Comparison of ENCODE assay signal across 11 cellular contexts in genomic region chr6:150492941-150493340, GRCh38.
DNase-seq lines count a peak whose midpoint lies in the region; FAIRE-seq and TF ChIP-seq lines count a peak whose summit lies in the region.
"Had no signal": no experiment of that assay in that cellular context is flagged by ENCODE, and none has a peak within 500 bp of the region (broad histone marks: within the 10 kb centered on the region; RNA-seq: fewer than 3 reads in every experiment).

No MANE protein-coding gene starts in this region.

- TF ChIP-seq CTCF in bronchial epithelial cell (IDR thresholded peaks at IDR 0.05; ENCODE audit: insufficient read depth, low read length, severe bottlenecking) = no peak
- TF ChIP-seq CTCF in kidney epithelial cell (IDR thresholded peaks at IDR 0.05; ENCODE audit: insufficient read depth, low read length, poor library complexity, severe bottlenecking) = no peak
- no peak for TF ChIP-seq CTCF in spleen (IDR thresholded peaks at IDR 0.05 in 8 of 11, conservative IDR thresholded peaks at IDR 0.05 in 3 of 11)

- WGBS in spleen, 5 donors = 76 to 89% (median 78%) methylated on average over 7 of the region's 7 CpGs

- H3K4me3 ChIP-seq in bronchial epithelial cell (ENCODE audit: low read depth, low read length) (no peak overlapping the region), kidney epithelial cell (ENCODE audit: low read depth, low read length) (no peak overlapping the region), spleen (no peak overlapping the region)
- H3K4me3 ChIP-seq: SK-N-MC had no signal

- H3K27me3 ChIP-seq in bronchial epithelial cell (ENCODE audit: control insufficient read depth, insufficient read depth, low read length) (no peaks in the 10 kb centered on the region), kidney epithelial cell (ENCODE audit: control insufficient read depth, insufficient read depth, low read length) (no peaks in the 10 kb centered on the region), spleen (replicated peaks in 1 of 7) (no peaks in the 10 kb centered on the region)

- no peak overlapping the region for H3K27ac ChIP-seq in spleen
- H3K27ac ChIP-seq: SK-N-MC had no signal

- peaks cover 0 to 6% (median 0%) of the 10 kb centered on the region in 6 donors for H3K4me1 ChIP-seq in spleen

- TF ChIP-seq POLR2A in spleen (IDR thresholded peaks at IDR 0.05) = no peak

- peak; percentile 96 for DNase-seq in Daoy (ENCODE audit: low read depth)
- peak; percentile 94 for DNase-seq in NCI-H226
- peak; percentile 92 for DNase-seq in bronchial epithelial cell (ENCODE audit: low read depth)
- peak; percentile 84 for DNase-seq in kidney epithelial cell (ENCODE audit: low read depth)
- no peak for DNase-seq in ecto neural progenitor cell (ENCODE audit: low spot score)
- no peak for DNase-seq in spleen
- DNase-seq in DMS79 (lab: John Stamatoyannopoulos, UW) = no peak
- no peak for DNase-seq in anterior cingulate cortex (lab: John Stamatoyannopoulos, UW)
- DNase-seq: activated naive CD4-positive, alpha-beta T cell treated with Interleukin-2 at 50 U/mL for 16 hours; DMS79 treated with DMSO at 0.1 percent for 48 hours had no signal

- H3K36me3 ChIP-seq in bronchial epithelial cell (ENCODE audit: control insufficient read depth, insufficient read depth, low read length) (no peaks in the 10 kb centered on the region), kidney epithelial cell (ENCODE audit: control insufficient read depth, insufficient read depth, low read length) (no peaks in the 10 kb centered on the region), spleen (no peaks in the 10 kb centered on the region)

- intact Hi-C loops in spleen (cut with DNase I; ENCODE audit: low total_unique reads) = no loop called here

- peaks cover 0 to 6% (median 0%) of the 10 kb centered on the region in 8 donors for H3K9me3 ChIP-seq in spleen

- peak; percentile 7 for FAIRE-seq in bronchial epithelial cell (lab: Jason Lieb, UNC)

Comparison
In these comparisons a context has a peak if more than half of its experiments do, and no peak if none do; other contexts are left out.
1. DNase-seq: peak in Daoy (single experiment), NCI-H226 (single experiment), bronchial epithelial cell (single experiment) and kidney epithelial cell (single experiment); none in ecto neural progenitor cell (single experiment), spleen (single experiment), DMS79 (single experiment) and anterior cingulate cortex (0 of 58).